In the genomic region with DNA sequence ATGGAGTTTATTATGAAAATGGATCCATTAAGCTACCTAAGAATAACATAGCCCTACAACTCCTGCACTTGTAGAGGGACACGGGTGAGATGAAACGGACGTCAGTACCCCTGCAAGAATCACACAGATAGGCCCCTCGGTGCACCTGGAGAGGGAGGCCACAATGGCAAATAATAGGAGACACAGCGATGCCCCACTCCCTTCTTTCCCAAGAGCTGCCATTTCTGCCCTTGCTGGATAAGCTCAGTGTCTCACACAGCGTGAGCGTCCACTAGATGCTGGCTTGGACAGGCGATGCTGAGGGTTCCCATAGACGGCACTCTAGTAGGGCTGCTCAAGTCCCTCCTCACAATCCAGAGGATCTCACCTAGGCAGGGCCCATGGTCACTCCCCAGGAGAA, we compare ENCODE assay signal across 17 cellular contexts.
"Had no signal": no experiment of that assay in that cellular context is flagged by ENCODE, and none has a peak within 500 bp of the region (broad histone marks: within the 10 kb centered on the region; RNA-seq: fewer than 3 reads in every experiment).

No MANE protein-coding gene starts in this region.

- H3K9me3 ChIP-seq: breast epithelium, mucosa of descending colon had no signal

- H3K27me3 ChIP-seq: breast epithelium, neural progenitor cell had no signal

- H3K36me3 ChIP-seq: breast epithelium, neural progenitor cell had no signal

- H2AFZ ChIP-seq: neural progenitor cell had no signal

- H3K4me2 ChIP-seq: neural progenitor cell had no signal

- DNase-seq: activated B cell treated with CpG ODN at 0.5 μM for 24 hours; activated CD4-positive, alpha-beta T cell treated with anti-CD3 and anti-CD28 coated beads for 48 hours; activated CD8-positive, alpha-beta T cell treated with anti-CD3 and anti-CD28 coated beads for 36 hours; activated effector memory CD4-positive, alpha-beta T cell treated with Interleukin-2 at 50 U/mL for 16 hours; activated T-cell treated with anti-CD3 and anti-CD28 coated beads, Interleukin-2, amount 50 U/mL, for 48 hours; cerebellar nuclear complex; effector CD4-positive, alpha-beta T cell; left ventricle myocardium superior; mucosa of descending colon; naive B cell; small intestine; stimulated activated CD4-positive, alpha-beta T cell treated with anti-CD3 and anti-CD28 coated beads, Interleukin-15, amount 100 ng/mL, for 24 hours; stimulated activated CD4-positive, alpha-beta T cell treated with anti-CD3 and anti-CD28 coated beads, Interleukin-4, amount 100 ng/mL, for 1 hour; stimulated activated naive CD8-positive, alpha-beta T cell treated with anti-CD3 and anti-CD28 coated beads, Interleukin-15, amount 100 ng/mL, for 72 hours; T-helper 9 cell had no signal

- ATAC-seq: activated CD8-positive, alpha-beta T cell treated with anti-CD3 and anti-CD28 coated beads for 36 hours; mucosa of descending colon; stimulated activated naive CD8-positive, alpha-beta T cell treated with anti-CD3 and anti-CD28 coated beads, Interleukin-15, amount 100 ng/mL, for 72 hours had no signal

- H3K4me3 ChIP-seq: breast epithelium, mucosa of descending colon, neural progenitor cell had no signal

- H3K27ac ChIP-seq: breast epithelium, neural progenitor cell had no signal
